ENCODE assay signal across 8 cellular contexts in genomic region chr15:49620174-49620573, GRCh38. TPM values are rescaled to one million over a fixed set of nuclear protein-coding genes. Genes with fewer than 3 reads are reported as not detected.
DNase-seq lines count a peak whose midpoint lies in the region; ATAC-seq, FAIRE-seq and TF ChIP-seq lines count a peak whose summit lies in the region.

No MANE protein-coding gene starts in this region.

- H3K4me3 Mint-ChIP-seq in endothelial cell (ENCODE audit: unreplicated experiment) (peak overlapping the region; percentile 96), naive B cell (peak overlapping the region; percentile 92 to 99 (median 98))

- H3K9me3 Mint-ChIP-seq in endothelial cell (ENCODE audit: unreplicated experiment) (peaks cover 5% of the 10 kb centered on the region), naive B cell (peaks cover 3 to 17% (median 5%) of the 10 kb centered on the region in 7 donors)

- CTCF ChIA-PET in RWPE1 (lab: Yijun Ruan, JAX), result no interaction called here

- TF ChIP-seq POLR2A in GM12892 (IDR thresholded peaks at IDR 0.05; ENCODE audit: low read depth, low read length), result no peak

- H3K27ac ChIP-seq in 22Rv1, result peak overlapping the region; percentile 73
- H3K27ac ChIP-seq in RWPE1, result peak overlapping the region; percentile 77

- H3K36me3 Mint-ChIP-seq in endothelial cell (ENCODE audit: low read depth, unreplicated experiment), result peaks cover 18% of the 10 kb centered on the region
- peaks cover 6 to 12% of the 10 kb centered on the region in 2 donors for H3K36me3 Mint-ChIP-seq in naive B cell

- TF ChIP-seq CTCF in 22Rv1 (IDR thresholded peaks at IDR 0.05) (no peak), RWPE1 (conservative IDR thresholded peaks at IDR 0.05; ENCODE audit: low read depth) (no peak), endothelial cell (IDR thresholded peaks at IDR 0.05; ENCODE audit: unreplicated experiment) (no peak)

- no peak for FAIRE-seq in GM12892 (lab: Jason Lieb, UNC)

- H3K4me1 Mint-ChIP-seq in endothelial cell (ENCODE audit: unreplicated experiment) (peaks cover 16% of the 10 kb centered on the region), naive B cell (peaks cover 22 to 26% (median 22%) of the 10 kb centered on the region in 3 donors)

- POLR2A ChIA-PET in RWPE1 (lab: Yijun Ruan, JAX; ENCODE audit: low non-redundant PET), result no interaction called here

- no peak for DNase-seq in RWPE1 (ENCODE audit: low spot score)
- DNase-seq in endothelial cell (ENCODE audit: low spot score), result no peak
- DNase-seq in naive B cell, result no peak
- DNase-seq in NCI-H1048 (lab: John Stamatoyannopoulos, UW), result no peak
- no peak for DNase-seq in GM12892 (ENCODE audit: insufficient read length)

- H3K27me3 Mint-ChIP-seq in endothelial cell (ENCODE audit: unreplicated experiment) (peaks cover 7% of the 10 kb centered on the region), naive B cell (no peaks in the 10 kb centered on the region)

- H3K27ac Mint-ChIP-seq in endothelial cell (ENCODE audit: unreplicated experiment) (peak overlapping the region; percentile 98), naive B cell (peak overlapping the region; percentile 93 to 99 (median 98))

- ATAC-seq in GM19452 (IDR thresholded peaks at IDR 0.05; ENCODE audit: unreplicated experiment) (peak; percentile 5), naive B cell (ENCODE audit: low read depth in 2 of 2) (no peak), GM19351 (IDR thresholded peaks at IDR 0.05; ENCODE audit: unreplicated experiment) (no peak)

RNA-seq across cellular contexts. Expression of gene FAM227B, which starts 0.4 kb away (rescaled TPM):
- 3.8 TPM for total RNA-seq in endothelial cell (ENCODE audit: unreplicated experiment)
- polyA plus RNA-seq in naive B cell (ENCODE audit: low read depth in 6 of 6), result 10 to 100 TPM; 15.8 to 27.3 (median 20.0) TPM
- polyA plus RNA-seq in GM12892 (2012; ENCODE audit: missing spikeins), result 10.6 TPM

RNA-seq across cellular contexts. Expression of gene DTWD1, which starts 0.7 kb away (rescaled TPM):
- 14.5 TPM for total RNA-seq in endothelial cell (ENCODE audit: unreplicated experiment)
- polyA plus RNA-seq in naive B cell (ENCODE audit: low read depth in 6 of 6), result 10 to 100 TPM; 16.8 to 32.0 (median 26.6) TPM
- 25.1 TPM for polyA plus RNA-seq in GM12892 (2012; ENCODE audit: missing spikeins)
